9 cellular contexts compared by ENCODE assay signal in the genomic region with DNA sequence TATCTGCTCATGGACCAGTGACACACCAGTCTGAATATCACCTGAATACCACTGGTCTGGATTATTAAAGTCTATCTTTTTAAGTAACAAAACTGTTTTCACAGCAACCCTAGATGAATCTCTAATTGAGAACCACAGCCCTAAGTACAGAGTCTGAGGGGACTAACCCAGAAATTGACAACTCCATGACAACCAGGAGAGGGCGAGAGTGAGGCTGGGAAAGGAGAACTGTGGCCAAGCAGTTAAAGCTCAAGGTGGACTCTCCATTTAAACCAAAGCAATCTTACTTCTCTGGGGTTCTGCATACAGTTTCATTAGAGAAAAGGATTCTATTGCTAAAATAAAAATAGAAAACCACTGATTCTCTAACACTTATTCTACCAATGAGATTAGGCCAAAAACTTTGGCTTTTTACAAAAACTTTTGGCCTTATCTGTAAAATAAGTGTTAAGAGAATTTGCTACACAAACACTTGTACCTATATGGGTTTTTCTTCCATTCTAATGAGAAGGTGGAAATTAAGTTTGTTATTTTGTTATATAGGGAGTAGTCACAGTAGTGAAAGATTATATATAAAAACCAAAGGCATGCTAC. TPM values are rescaled to one million over a fixed set of nuclear protein-coding genes. Genes with fewer than 3 reads are reported as not detected.
A peak's percentile ranks its signal among the peaks of the same experiment; 100 is the strongest.
DNase-seq lines count a peak whose midpoint lies in the region; ATAC-seq, FAIRE-seq and TF ChIP-seq lines count a peak whose summit lies in the region.
"Had no signal": no experiment of that assay in that cellular context is flagged by ENCODE, and none has a peak within 500 bp of the region (broad histone marks: within the 10 kb centered on the region; RNA-seq: fewer than 3 reads in every experiment).

No MANE protein-coding gene starts in this region.

- no peaks in the 10 kb centered on the region for H3K4me1 ChIP-seq in testis

- H3K9me3 Mint-ChIP-seq in WTC11: peaks cover 11% of the 10 kb centered on the region
- H3K9me3 Mint-ChIP-seq: stimulated activated naive CD8-positive, alpha-beta T cell treated with anti-CD3 and anti-CD28 coated beads, Interleukin-15, Interleukin-2, amounts not matched to agents 100 ng/mL and 50 ng/mL, for 24 hours had no signal

- H3K27me3 ChIP-seq in testis: no peaks in the 10 kb centered on the region

- CTCF ChIA-PET in WTC11 (lab: Charles Lee): interaction anchor here (0.5 to 1.4 kb wide), 19 partner anchors 8 to 364 kb away, joined by 3 to 25 read pairs (median 4); partner anchors contain the start of genes EOMES and NEK10

- intact Hi-C loops in testis (cut with DNase I; ENCODE audit: low total_unique reads): no loop called here

- no peak overlapping the region for H3K4me3 Mint-ChIP-seq in WTC11
- H3K4me3 Mint-ChIP-seq: stimulated activated naive CD8-positive, alpha-beta T cell treated with anti-CD3 and anti-CD28 coated beads, Interleukin-15, Interleukin-2, amounts not matched to agents 100 ng/mL and 50 ng/mL, for 24 hours had no signal

- TF ChIP-seq CTCF in GM12874 (IDR thresholded peaks at IDR 0.05; ENCODE audit: insufficient read depth, low read depth, low read length) (peak; percentile 68), WTC11 (IDR thresholded peaks at IDR 0.05) (no peak), testis (IDR thresholded peaks at IDR 0.05) (peak; percentile 21 to 54 (median 38))

- DNase-seq in MV-4-11 (lab: John Stamatoyannopoulos, UW): peak; percentile 54
- DNase-seq in WTC11 (ENCODE audit: low spot score): peak; percentile 61
- peak; percentile 41 for DNase-seq in effector CD4-positive, alpha-beta T cell
- DNase-seq in mucosa of gallbladder (ENCODE audit: low spot score): peak; percentile 55
- peak; percentile 64 for DNase-seq in testis

- peak; percentile 82 for ATAC-seq in HG02623 (IDR thresholded peaks at IDR 0.05; ENCODE audit: unreplicated experiment)
- peak; percentile 89 for ATAC-seq in WTC11

- no peaks in the 10 kb centered on the region; the same call in 1 of the 2 replicates for H3K27me3 Mint-ChIP-seq in WTC11 (ENCODE audit: low read depth)
- H3K27me3 Mint-ChIP-seq: stimulated activated naive CD8-positive, alpha-beta T cell treated with anti-CD3 and anti-CD28 coated beads, Interleukin-15, Interleukin-2, amounts not matched to agents 100 ng/mL and 50 ng/mL, for 24 hours had no signal

- FAIRE-seq in A204.1 (lab: Jason Lieb, UNC): peak; percentile 66

- no peak overlapping the region for H3K27ac Mint-ChIP-seq in WTC11
- H3K27ac Mint-ChIP-seq: stimulated activated naive CD8-positive, alpha-beta T cell treated with anti-CD3 and anti-CD28 coated beads, Interleukin-15, Interleukin-2, amounts not matched to agents 100 ng/mL and 50 ng/mL, for 24 hours had no signal

- H3K4me1 Mint-ChIP-seq in WTC11: peaks cover 39% of the 10 kb centered on the region

- no peak overlapping the region for H3K4me3 ChIP-seq in testis

- 33 to 42% methylated on average over 1 of the region's 1 CpG for WGBS in testis, 2 donors

- no peaks in the 10 kb centered on the region for H3K36me3 ChIP-seq in testis (ENCODE audit: low read depth, missing control alignments)

- no peaks in the 10 kb centered on the region for H3K9me3 ChIP-seq in testis

- H3K27ac ChIP-seq in testis: no peak overlapping the region

- no peak for TF ChIP-seq POLR2A in testis (IDR thresholded peaks at IDR 0.05)

- H3K36me3 Mint-ChIP-seq in WTC11: no peaks in the 10 kb centered on the region

- POLR2A ChIA-PET in WTC11 (lab: Charles Lee): no interaction called here

TF ChIP-seq in WTC11, 78 proteins besides CTCF, POLR2A, EP300 and RAD21:
- TF ChIP-seq ZNF281 (CRISPR knock-in tag; IDR thresholded peaks at IDR 0.05) (no peak), FOXJ3 (CRISPR knock-in tag; IDR thresholded peaks at IDR 0.05; ENCODE audit: borderline replicate concordance) (no peak), FOXP1 (CRISPR knock-in tag; IDR thresholded peaks at IDR 0.05; ENCODE audit: borderline replicate concordance) (no peak)
- TF ChIP-seq, protein P1, sequence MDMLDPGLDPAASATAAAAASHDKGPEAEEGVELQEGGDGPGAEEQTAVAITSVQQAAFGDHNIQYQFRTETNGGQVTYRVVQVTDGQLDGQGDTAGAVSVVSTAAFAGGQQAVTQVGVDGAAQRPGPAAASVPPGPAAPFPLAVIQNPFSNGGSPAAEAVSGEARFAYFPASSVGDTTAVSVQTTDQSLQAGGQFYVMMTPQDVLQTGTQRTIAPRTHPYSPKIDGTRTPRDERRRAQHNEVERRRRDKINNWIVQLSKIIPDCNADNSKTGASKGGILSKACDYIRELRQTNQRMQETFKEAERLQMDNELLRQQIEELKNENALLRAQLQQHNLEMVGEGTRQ (CRISPR knock-in tag; IDR thresholded peaks at IDR 0.05): no peak
- TF ChIP-seq, protein P2, sequence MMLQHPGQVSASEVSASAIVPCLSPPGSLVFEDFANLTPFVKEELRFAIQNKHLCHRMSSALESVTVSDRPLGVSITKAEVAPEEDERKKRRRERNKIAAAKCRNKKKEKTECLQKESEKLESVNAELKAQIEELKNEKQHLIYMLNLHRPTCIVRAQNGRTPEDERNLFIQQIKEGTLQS (CRISPR knock-in tag; conservative IDR thresholded peaks at IDR 0.05): no peak

RNA-seq across cellular contexts. Expression of gene NEK10, which starts 11.4 kb away (rescaled TPM):
- total RNA-seq in WTC11 (2021) (0.37 to 1.4 TPM (median 0.73 TPM) in 3 replicates), mucosa of gallbladder (6.2 TPM), testis (10 to 100 TPM; 29.5 to 56.9 TPM)
- polyA plus RNA-seq in testis (ENCODE audit: insufficient read depth, low read depth, low replicate concordance): 83.2 TPM
